9 cellular contexts compared by ENCODE assay signal in genomic region chr14:100025111-100025510, GRCh38. TPM values are rescaled to one million over a fixed set of nuclear protein-coding genes. Genes with fewer than 3 reads are reported as not detected.
DNase-seq lines count a peak whose midpoint lies in the region; ATAC-seq and TF ChIP-seq lines count a peak whose summit lies in the region.
"Had no signal": no experiment of that assay in that cellular context is flagged by ENCODE, and none has a peak within 500 bp of the region (broad histone marks: within the 10 kb centered on the region; RNA-seq: fewer than 3 reads in every experiment).

No MANE protein-coding gene starts in this region.

- no peak for DNase-seq in AG04450 (ENCODE audit: low read depth, low spot score)
- peak; percentile 37 for DNase-seq in MG63
- no peak for DNase-seq in activated T-cell treated with anti-CD3 and anti-CD28 coated beads, Interleukin-2, amount 50 U/mL, for 24 hours
- peak in 1 of 3 donors; percentile 21 for DNase-seq in immature natural killer cell
- DNase-seq in upper lobe of right lung: peak; percentile 70

- peak; percentile 54 for TF ChIP-seq CTCF in AG04450 (IDR thresholded peaks at IDR 0.05; ENCODE audit: low read depth, low read length)
- TF ChIP-seq CTCF in upper lobe of right lung (IDR thresholded peaks at IDR 0.05): peak; percentile 27

- H3K9me3 Mint-ChIP-seq in activated T-cell treated with anti-CD3 and anti-CD28 coated beads, Interleukin-2, amount 50 U/mL, for 24 hours: no peaks in the 10 kb centered on the region
- no peaks in the 10 kb centered on the region for H3K9me3 Mint-ChIP-seq in immature natural killer cell

- H3K27ac Mint-ChIP-seq in activated T-cell treated with anti-CD3 and anti-CD28 coated beads, Interleukin-2, amount 50 U/mL, for 24 hours: peak overlapping the region; percentile 15
- H3K27ac Mint-ChIP-seq in immature natural killer cell: peak overlapping the region in 5 of 6 donors; percentile 18 to 70 (median 58)

- H3K4me1 ChIP-seq in upper lobe of right lung: peaks cover 19% of the 10 kb centered on the region

- H3K9me3 ChIP-seq in AG04450 (ENCODE audit: control insufficient read depth, insufficient read depth, low read length) (no peaks in the 10 kb centered on the region), MG63 (no peaks in the 10 kb centered on the region), upper lobe of right lung (no peaks in the 10 kb centered on the region)

- H3K4me3 ChIP-seq in AG04450 (ENCODE audit: low read depth, low read length) (no peak overlapping the region), MG63 (no peak overlapping the region), upper lobe of right lung (no peak overlapping the region)

- H3K27ac ChIP-seq in AG04450 (ENCODE audit: low read depth, low read length) (no peak overlapping the region), upper lobe of right lung (no peak overlapping the region)
- H3K27ac ChIP-seq: epithelial cell of prostate had no signal

- peaks cover 10% of the 10 kb centered on the region for H3K4me1 Mint-ChIP-seq in activated T-cell treated with anti-CD3 and anti-CD28 coated beads, Interleukin-2, amount 50 U/mL, for 24 hours (ENCODE audit: low read depth)
- H3K4me1 Mint-ChIP-seq in immature natural killer cell: peaks cover 10 to 12% of the 10 kb centered on the region in 2 donors

- ATAC-seq in GM18519 (IDR thresholded peaks at IDR 0.05; ENCODE audit: low FRiP score, unreplicated experiment) (peak; percentile 79), upper lobe of right lung (peak; percentile 95), HG03135 (IDR thresholded peaks at IDR 0.05; ENCODE audit: unreplicated experiment) (no peak), HG02759 (IDR thresholded peaks at IDR 0.05; ENCODE audit: unreplicated experiment) (no peak)

- H3K27me3 Mint-ChIP-seq in activated T-cell treated with anti-CD3 and anti-CD28 coated beads, Interleukin-2, amount 50 U/mL, for 24 hours: no peaks in the 10 kb centered on the region
- peaks cover 0 to 4% (median 3%) of the 10 kb centered on the region in 3 donors for H3K27me3 Mint-ChIP-seq in immature natural killer cell (ENCODE audit: low read depth in 3 of 3)

- H3K36me3 Mint-ChIP-seq in activated T-cell treated with anti-CD3 and anti-CD28 coated beads, Interleukin-2, amount 50 U/mL, for 24 hours (ENCODE audit: low read depth): no peaks in the 10 kb centered on the region
- H3K36me3 Mint-ChIP-seq in immature natural killer cell: no peaks in the 10 kb centered on the region

- intact Hi-C loops in upper lobe of right lung (cut with DNase I): no loop called here

- CTCF ChIA-PET in AG04450 (lab: Charles Lee): interaction anchor here (1.1 to 3.7 kb wide), 3 partner anchors 9 to 42 kb away, joined by 3 to 35 read pairs (median 9); no protein-coding TSS in a partner anchor

- H3K36me3 ChIP-seq in MG63 (no peaks in the 10 kb centered on the region), upper lobe of right lung (no peaks in the 10 kb centered on the region)

- H3K27me3 ChIP-seq in AG04450 (ENCODE audit: control insufficient read depth, insufficient read depth, low read length) (no peaks in the 10 kb centered on the region), MG63 (no peaks in the 10 kb centered on the region), upper lobe of right lung (no peaks in the 10 kb centered on the region)

- no peak overlapping the region for H3K4me3 Mint-ChIP-seq in activated T-cell treated with anti-CD3 and anti-CD28 coated beads, Interleukin-2, amount 50 U/mL, for 24 hours
- no peak overlapping the region for H3K4me3 Mint-ChIP-seq in immature natural killer cell

- POLR2A ChIA-PET in AG04450 (lab: Yijun Ruan, JAX): no interaction called here

RNA-seq across cellular contexts. Expression of gene EVL, which starts 40.1 kb away (rescaled TPM):
- polyA plus RNA-seq in AG04450 (2011; rRNA removed) (36.5 and 47.0 TPM in 2 replicates), immature natural killer cell (100 to 1,000 TPM in 1 of 3 donors, 10 to 100 TPM in 2; 56.8 to 135 (median 76.3) TPM)
- polyA minus RNA-seq in AG04450 (2011; rRNA and poly(A)+ RNA removed): 41.5 and 48.2 TPM in 2 replicates
- total RNA-seq in MG63 (2014; rRNA removed; shearing (Covaris generic); ENCODE audit: low replicate concordance): 17.3 and 17.9 TPM in 2 replicates
- 206 TPM for total RNA-seq in upper lobe of right lung

Comparison
In these comparisons a context has a peak if more than half of its experiments do, and no peak if none do; other contexts are left out.
1. DNase-seq: peak in MG63 (single experiment) and upper lobe of right lung (single experiment); none in AG04450 (single experiment) and activated T-cell treated with anti-CD3 and anti-CD28 coated beads, Interleukin-2, amount 50 U/mL, for 24 hours (single experiment).
2. ATAC-seq: peak in GM18519 (single experiment) and upper lobe of right lung (single experiment); none in HG03135 (single experiment) and HG02759 (single experiment).
3. RNA of gene EVL, which starts 40.1 kb away (total RNA-seq): 206 TPM in upper lobe of right lung (single experiment); 17.3 to 17.9 TPM in MG63; every median in the first group is over 10 times any median in the second.